In genomic region chr7:102859084-102859798, GRCh38 we compare ENCODE assay signal across 29 cellular contexts. TPM values are rescaled to one million over a fixed set of nuclear protein-coding genes. Genes with fewer than 3 reads are reported as not detected.
DNase-seq lines count a peak whose midpoint lies in the region; ATAC-seq and TF ChIP-seq lines count a peak whose summit lies in the region.
"Had no signal": no experiment of that assay in that cellular context is flagged by ENCODE, and none has a peak within 500 bp of the region (broad histone marks: within the 10 kb centered on the region; RNA-seq: fewer than 3 reads in every experiment).

No MANE protein-coding gene starts in this region.

- no peaks in the 10 kb centered on the region for H3K9me3 ChIP-seq in IMR-90 (ENCODE audit: control insufficient read depth, insufficient read depth, low read length)
- no peaks in the 10 kb centered on the region for H3K9me3 ChIP-seq in stomach smooth muscle (ENCODE audit: control insufficient read depth in 2 of 2, low read length in 2 of 2)
- H3K9me3 ChIP-seq: colonic mucosa, esophagus squamous epithelium, lower lobe of right lung, psoas muscle had no signal

- WGBS in IMR-90 (ENCODE audit: extremely low coverage in 2 of 2, insufficient read length in 1 of 2), 2 experiments: 100% methylated on average over 1 of the region's 4 CpGs; no CpG with 5 or more reads in 1 of the 2 experiments

- POLR2A ChIA-PET in IMR-90 (lab: Charles Lee; ENCODE audit: unreplicated experiment): no interaction called here

- peak overlapping the region; percentile 62 for H4K5ac ChIP-seq in IMR-90 (ENCODE audit: low read depth, low read length)

- H3K9me3 Mint-ChIP-seq in chondrocyte (ENCODE audit: low read depth): peaks cover 4% of the 10 kb centered on the region
- H3K9me3 Mint-ChIP-seq: activated naive CD8-positive, alpha-beta T cell treated with anti-CD3 and anti-CD28 coated beads, Interleukin-2, amount 50 U/mL, for 24 hours; brain; endodermal cell; IgD-negative memory B cell; stimulated activated effector memory CD8-positive, alpha-beta T cell treated with anti-CD3 and anti-CD28 coated beads, Interleukin-12 subunit alpha, Interleukin-12 subunit beta, amount 100 ng/mL, for 72 hours had no signal

- H2BK15ac ChIP-seq in IMR-90 (ENCODE audit: low read depth, low read length): peak overlapping the region; percentile 39; the same call in 2 of the 3 replicates

- dilution Hi-C loops in IMR-90 (cut with HindIII; ENCODE audit: low sequenced_read_pairs, unreplicated experiment): no loop called here

- H2BK5ac ChIP-seq in IMR-90 (ENCODE audit: low read depth, low read length, poor library complexity, severe bottlenecking): peak overlapping the region; percentile 25

- no peaks in the 10 kb centered on the region for H3K36me3 ChIP-seq in IMR-90 (ENCODE audit: control insufficient read depth, insufficient read depth, low read length)
- no peaks in the 10 kb centered on the region for H3K36me3 ChIP-seq in stomach smooth muscle (ENCODE audit: control insufficient read depth in 2 of 2, insufficient read depth in 2 of 2, low read length in 2 of 2)
- H3K36me3 ChIP-seq: colonic mucosa, esophagus squamous epithelium, lower lobe of right lung had no signal

- H3K4me2 ChIP-seq in IMR-90 (ENCODE audit: low read depth, low read length): peak overlapping the region; percentile 13; the same call in 1 of the 2 replicates

- peak overlapping the region; percentile 50 for H4K91ac ChIP-seq in IMR-90 (ENCODE audit: insufficient read depth, low read depth, low read length)

- peaks cover 15% of the 10 kb centered on the region for H3K4me1 ChIP-seq in IMR-90 (ENCODE audit: control insufficient read depth, insufficient read depth, low read length)
- peaks cover 9% of the 10 kb centered on the region for H3K4me1 ChIP-seq in stomach smooth muscle (ENCODE audit: control insufficient read depth, insufficient read depth, low read length)
- H3K4me1 ChIP-seq: colonic mucosa, lower lobe of right lung, psoas muscle had no signal

- H3K27me3 ChIP-seq in IMR-90 (ENCODE audit: control insufficient read depth, insufficient read depth, low read length) (no peaks in the 10 kb centered on the region), stomach smooth muscle (ENCODE audit: control insufficient read depth in 1 of 2, insufficient read depth in 2 of 2, low read length in 2 of 2) (no peaks in the 10 kb centered on the region)
- H3K27me3 ChIP-seq: colonic mucosa, esophagus squamous epithelium had no signal

- H2BK20ac ChIP-seq in IMR-90 (ENCODE audit: low read depth, low read length): peak overlapping the region; percentile 42

- peak overlapping the region; percentile 3; the same call in 1 of the 2 replicates for H3K9ac ChIP-seq in IMR-90 (ENCODE audit: low read depth, low read length)
- H3K9ac ChIP-seq in stomach smooth muscle (ENCODE audit: low read length in 2 of 2): peak overlapping the region in 1 of 2 donors; percentile 22

- H3K18ac ChIP-seq in IMR-90 (ENCODE audit: low read depth, low read length): peak overlapping the region; percentile 66

- H4K8ac ChIP-seq in IMR-90 (ENCODE audit: low read depth in 2 of 2, low read length in 2 of 2): peak overlapping the region; percentile 26 to 71

- no peak overlapping the region for H3K56ac ChIP-seq in IMR-90 (ENCODE audit: extremely low read depth, insufficient read depth, low read length)

- CTCF ChIA-PET in IMR-90 (lab: Yijun Ruan, JAX): no interaction called here

- peak overlapping the region; percentile 49 for H2AK5ac ChIP-seq in IMR-90 (ENCODE audit: low read depth, low read length)

- no peaks in the 10 kb centered on the region for H3K79me1 ChIP-seq in IMR-90 (ENCODE audit: low read depth in 1 of 2, low read length in 2 of 2)

- intact Hi-C loops in IMR-90 (cut with micrococcal nuclease): no loop called here

- peaks cover 29% of the 10 kb centered on the region for H3K4me1 Mint-ChIP-seq in chondrocyte (ENCODE audit: low read depth)
- H3K4me1 Mint-ChIP-seq: activated naive CD8-positive, alpha-beta T cell treated with anti-CD3 and anti-CD28 coated beads, Interleukin-2, amount 50 U/mL, for 24 hours; endodermal cell; IgD-negative memory B cell; stimulated activated effector memory CD8-positive, alpha-beta T cell treated with anti-CD3 and anti-CD28 coated beads, Interleukin-12 subunit alpha, Interleukin-12 subunit beta, amount 100 ng/mL, for 72 hours had no signal

- H3K36me3 Mint-ChIP-seq in chondrocyte (ENCODE audit: low read depth): no peaks in the 10 kb centered on the region
- H3K36me3 Mint-ChIP-seq: brain; stimulated activated effector memory CD8-positive, alpha-beta T cell treated with anti-CD3 and anti-CD28 coated beads, Interleukin-12 subunit alpha, Interleukin-12 subunit beta, amount 100 ng/mL, for 72 hours had no signal

- no TSS peak for BruUV-seq in IMR-90 (replicated peaks; lab: Mats Ljungman, UMichigan)

- TF ChIP-seq CTCF in IMR-90 (conservative IDR thresholded peaks at IDR 0.05; ENCODE audit: low read depth, low read length): no peak
- no peak for TF ChIP-seq CTCF in chondrocyte (IDR thresholded peaks at IDR 0.05)

- in situ Hi-C loops in IMR-90 (cut with MboI; ENCODE audit: low sequenced_read_pairs): no loop called here

- H3K23ac ChIP-seq in IMR-90 (ENCODE audit: low read depth, low read length): peak overlapping the region; percentile 75

- H3K4me3 Mint-ChIP-seq in chondrocyte (ENCODE audit: unreplicated experiment): no peak overlapping the region
- H3K4me3 Mint-ChIP-seq: activated CD8-positive, alpha-beta T cell treated with anti-CD3 and anti-CD28 coated beads, Interleukin-2, amount 10 ng/mL, durations not matched to agents 7 days and 5 days; activated naive CD8-positive, alpha-beta T cell treated with anti-CD3 and anti-CD28 coated beads, Interleukin-2, amount 50 U/mL, for 24 hours; brain; endodermal cell; IgD-negative memory B cell; stimulated activated effector memory CD8-positive, alpha-beta T cell treated with anti-CD3 and anti-CD28 coated beads, Interleukin-12 subunit alpha, Interleukin-12 subunit beta, amount 100 ng/mL, for 72 hours had no signal

- no peak for TF ChIP-seq RAD21 in IMR-90 (IDR thresholded peaks at IDR 0.05; ENCODE audit: low read length)

- peak overlapping the region; percentile 71 for H3K14ac ChIP-seq in IMR-90 (replicated peaks; ENCODE audit: low read depth, low read length)

- H3K4me3 ChIP-seq in IMR-90 (ENCODE audit: insufficient read depth, low read depth, low read length) (no peak overlapping the region), stomach smooth muscle (ENCODE audit: low read length in 2 of 2) (no peak overlapping the region)
- H3K4me3 ChIP-seq: colonic mucosa, esophagus squamous epithelium, lower lobe of right lung, psoas muscle had no signal

- H2AK9ac ChIP-seq in IMR-90 (replicated peaks; ENCODE audit: low read depth, low read length, poor library complexity): no peak overlapping the region

- peak overlapping the region; percentile 61 for H3K4ac ChIP-seq in IMR-90 (ENCODE audit: low read depth, low read length)

- peak overlapping the region; percentile 55 for H2BK120ac ChIP-seq in IMR-90 (ENCODE audit: low read depth, low read length)

- peak overlapping the region; percentile 30 for H3K27ac Mint-ChIP-seq in chondrocyte (ENCODE audit: unreplicated experiment)
- H3K27ac Mint-ChIP-seq: activated CD8-positive, alpha-beta T cell treated with anti-CD3 and anti-CD28 coated beads, Interleukin-2, amount 10 ng/mL, durations not matched to agents 7 days and 5 days; activated naive CD8-positive, alpha-beta T cell treated with anti-CD3 and anti-CD28 coated beads, Interleukin-2, amount 50 U/mL, for 24 hours; endodermal cell; IgD-negative memory B cell; stimulated activated effector memory CD8-positive, alpha-beta T cell treated with anti-CD3 and anti-CD28 coated beads, Interleukin-12 subunit alpha, Interleukin-12 subunit beta, amount 100 ng/mL, for 72 hours had no signal

- H4K20me1 ChIP-seq in IMR-90 (ENCODE audit: insufficient read depth, low read length): no peaks in the 10 kb centered on the region

- DNase-seq in IMR-90 (no peak), chondrocyte (ENCODE audit: low spot score) (no peak), left kidney (ENCODE audit: low read depth, low spot score) (peak; percentile 7), SW 1271 (lab: John Stamatoyannopoulos, UW) (no peak), putamen (ENCODE audit: low spot score) (no peak)
- DNase-seq: activated CD8-positive, alpha-beta T cell treated with anti-CD3 and anti-CD28 coated beads, Interleukin-2, amount 10 ng/mL, durations not matched to agents 7 days and 5 days; activated gamma-delta T cell treated with Interleukin-2 at 50 U/mL for 16 hours; activated naive CD8-positive, alpha-beta T cell treated with anti-CD3 and anti-CD28 coated beads, Interleukin-2, amount 50 U/mL, for 24 hours; activated T-cell treated with anti-CD3 and anti-CD28 coated beads, Interleukin-2, amount 50 U/mL, for 1 hour; C1 segment of cervical spinal cord; Calu3; colonic mucosa; endodermal cell; esophagus squamous epithelium; glutamatergic neuron; kidney; lower lobe of right lung; NCI-H1417; NCI-H2081 treated with DMSO at 0.1 percent for 48 hours; NCI-H446 treated with DMSO at 0.1 percent for 48 hours; psoas muscle; SHP77 treated with DMSO at 0.1 percent for 48 hours; small intestine; T-helper 1 cell had no signal

- no peaks in the 10 kb centered on the region for H3K27me3 Mint-ChIP-seq in chondrocyte (ENCODE audit: low read depth)
- H3K27me3 Mint-ChIP-seq: activated naive CD8-positive, alpha-beta T cell treated with anti-CD3 and anti-CD28 coated beads, Interleukin-2, amount 50 U/mL, for 24 hours; IgD-negative memory B cell had no signal

- H3K27ac ChIP-seq in IMR-90 (ENCODE audit: insufficient read depth, low read length): peak overlapping the region; percentile 25; the same call in 1 of the 2 replicates
- peak overlapping the region; percentile 53 for H3K27ac ChIP-seq in stomach smooth muscle (ENCODE audit: low read length)
- H3K27ac ChIP-seq: colonic mucosa, lower lobe of right lung, psoas muscle had no signal

- no peak for TF ChIP-seq POLR2A in IMR-90 (IDR thresholded peaks at IDR 0.05; ENCODE audit: low read depth, low read length)

- peaks cover 15% of the 10 kb centered on the region for H3K9me1 ChIP-seq in IMR-90 (ENCODE audit: insufficient read depth, low read length)

- no peak overlapping the region for H2AFZ ChIP-seq in IMR-90 (replicated peaks; ENCODE audit: low read length, poor library complexity)

- ATAC-seq in IMR-90 (ENCODE audit: low read depth) (peak; percentile 42; the same call in 1 of the 2 replicates), HG02970 (IDR thresholded peaks at IDR 0.05; ENCODE audit: low FRiP score, unreplicated experiment) (no peak)
- ATAC-seq: activated CD8-positive, alpha-beta T cell treated with anti-CD3 and anti-CD28 coated beads, Interleukin-2, amount 10 ng/mL, durations not matched to agents 7 days and 5 days; activated naive CD8-positive, alpha-beta T cell treated with anti-CD3 and anti-CD28 coated beads, Interleukin-2, amount 50 U/mL, for 24 hours; lower lobe of right lung; psoas muscle; stimulated activated effector memory CD8-positive, alpha-beta T cell treated with anti-CD3 and anti-CD28 coated beads, Interleukin-12 subunit alpha, Interleukin-12 subunit beta, amount 100 ng/mL, for 72 hours had no signal

RNA-seq across cellular contexts. Expression of gene LRRC17, which starts 53.6 kb away (rescaled TPM):
- total RNA-seq in IMR-90 (2012; rRNA removed) (271 and 280 TPM in 2 replicates), chondrocyte (23.9 to 34.5 TPM (median 32.0 TPM) in 3 replicates)
- 199 and 250 TPM in 2 replicates for polyA plus RNA-seq in IMR-90 (2012; rRNA removed)
- polyA plus RNA-seq in IMR-90 (2012; cell fraction: cytosol; rRNA removed): 98.9 and 127 TPM in 2 replicates
- polyA plus RNA-seq in IMR-90 (2012; cell fraction: nucleus; rRNA removed; ENCODE audit: low replicate concordance): 40.4 and 157 TPM in 2 replicates
- polyA plus RNA-seq: IgD-negative memory B cell had no signal
